Comparison of ENCODE assay signal across 8 cellular contexts in genomic region chr7:76281006-76281705, GRCh38. TPM values are rescaled to one million over a fixed set of nuclear protein-coding genes. Genes with fewer than 3 reads are reported as not detected.
A peak's percentile ranks its signal among the peaks of the same experiment; 100 is the strongest.
DNase-seq lines count a peak whose midpoint lies in the region; ATAC-seq and TF ChIP-seq lines count a peak whose summit lies in the region.

No MANE protein-coding gene starts in this region.

- POLR2A ChIA-PET in BJ (lab: Charles Lee) (no interaction called here), GM10248 (lab: Yijun Ruan, JAX) (no interaction called here)
- POLR2A ChIA-PET in naive thymus-derived CD8-positive, alpha-beta T cell (lab: Charles Lee): interaction anchor here (0.6 kb wide), 1 partner anchor 17 kb away, joined by 4 read pairs; no protein-coding TSS in a partner anchor

- CTCF ChIA-PET in BJ (lab: Yijun Ruan, JAX) (interaction anchor here (1.0 to 3.2 kb wide), 5 partner anchors 11 to 103 kb away, joined by 3 to 18 read pairs (median 10); no protein-coding TSS in a partner anchor), GM10248 (lab: Yijun Ruan, JAX) (interaction anchor here (0.7 to 19.3 kb wide), 4 partner anchors 10 to 103 kb away, joined by 4 to 339 read pairs (median 10); no protein-coding TSS in a partner anchor)

- H3K4me3 Mint-ChIP-seq in naive thymus-derived CD8-positive, alpha-beta T cell: peak overlapping the region; percentile 66 to 96 (median 82)

- TF ChIP-seq CTCF in BJ (IDR thresholded peaks at IDR 0.05; ENCODE audit: insufficient read depth, low read depth, low read length) (no peak), GM10248 (IDR thresholded peaks at IDR 0.05; ENCODE audit: control extremely low read depth, extremely low read depth, low read depth, missing control alignments) (no peak)

- no peaks in the 10 kb centered on the region for H3K9me3 ChIP-seq in ectodermal cell (ENCODE audit: control insufficient read depth, low read length)

- H3K36me3 Mint-ChIP-seq in naive thymus-derived CD8-positive, alpha-beta T cell: peaks cover 0 to 10% (median 0%) of the 10 kb centered on the region in 3 donors

- no peaks in the 10 kb centered on the region for H3K36me3 ChIP-seq in BJ (ENCODE audit: control insufficient read depth, insufficient read depth, low read length)
- H3K36me3 ChIP-seq in ectodermal cell (ENCODE audit: control insufficient read depth, insufficient read depth, low read length): no peaks in the 10 kb centered on the region

- peak overlapping the region in 4 of 10 donors; percentile 1 to 60 (median 40) for H3K27ac Mint-ChIP-seq in naive thymus-derived CD8-positive, alpha-beta T cell

- H3K27me3 Mint-ChIP-seq in naive thymus-derived CD8-positive, alpha-beta T cell: peaks cover 26 to 56% (median 36%) of the 10 kb centered on the region in 5 donors

- DNase-seq in BJ (ENCODE audit: low read depth) (no peak), NCI-H69 (lab: John Stamatoyannopoulos, UW) (peak; percentile 55), cerebellar nuclear complex (lab: John Stamatoyannopoulos, UW) (no peak), DMS79 (lab: John Stamatoyannopoulos, UW) (no peak), NCI-H1105 (lab: John Stamatoyannopoulos, UW) (no peak), GM10248 (ENCODE audit: extremely low spot score) (no peak)
- DNase-seq in naive thymus-derived CD8-positive, alpha-beta T cell: no peak

- peaks cover 8 to 17% (median 14%) of the 10 kb centered on the region in 4 donors for H3K4me1 Mint-ChIP-seq in naive thymus-derived CD8-positive, alpha-beta T cell

- no peaks in the 10 kb centered on the region for H3K9me3 Mint-ChIP-seq in naive thymus-derived CD8-positive, alpha-beta T cell

- 1% methylated on average over 63 of the region's 63 CpGs for WGBS in ectodermal cell, 2 experiments

- H3K4me3 ChIP-seq in BJ (ENCODE audit: low read depth, low read length) (peak overlapping the region; percentile 17), ectodermal cell (ENCODE audit: insufficient read depth, low read depth, low read length) (peak overlapping the region; percentile 41)

- H3K4me1 ChIP-seq in ectodermal cell (ENCODE audit: control insufficient read depth, insufficient read depth, low read length): peaks cover 11% of the 10 kb centered on the region

- peak; percentile 61 to 82 for ATAC-seq in naive thymus-derived CD8-positive, alpha-beta T cell

- H3K27me3 ChIP-seq in BJ (ENCODE audit: control insufficient read depth, insufficient read depth, low read length) (peaks cover 35% of the 10 kb centered on the region), ectodermal cell (ENCODE audit: control insufficient read depth, insufficient read depth, low read length, poor library complexity, severe bottlenecking) (peaks cover 55% of the 10 kb centered on the region)

- no peak overlapping the region for H3K27ac ChIP-seq in ectodermal cell (ENCODE audit: insufficient read depth, low read depth, low read length, poor library complexity, severe bottlenecking)

RNA-seq across cellular contexts. Expression of gene HSPB1, which starts 21.3 kb away (rescaled TPM):
- 642 and 966 TPM in 2 replicates for polyA plus RNA-seq in BJ (2011; rRNA removed)
- polyA minus RNA-seq in BJ (2011; rRNA and poly(A)+ RNA removed): 142 and 174 TPM in 2 replicates
- 92.7 TPM for polyA plus RNA-seq in ectodermal cell (2013, experiment 1 of 4)
- polyA plus RNA-seq in ectodermal cell (2013, experiment 2 of 4): 94.5 TPM
- 128 TPM for polyA plus RNA-seq in ectodermal cell (2013, experiment 3 of 4)
- polyA plus RNA-seq in ectodermal cell (2013, experiment 4 of 4): 139 TPM
- 10 to 100 TPM; 48.5 to 49.4 TPM for total RNA-seq in naive thymus-derived CD8-positive, alpha-beta T cell
- 100 to 1,000 TPM in 2 of 3 donors, 10 to 100 TPM in 1; 96.4 to 128 (median 125) TPM for polyA plus RNA-seq in naive thymus-derived CD8-positive, alpha-beta T cell
